20 cellular contexts compared by ENCODE assay signal in the genomic region with DNA sequence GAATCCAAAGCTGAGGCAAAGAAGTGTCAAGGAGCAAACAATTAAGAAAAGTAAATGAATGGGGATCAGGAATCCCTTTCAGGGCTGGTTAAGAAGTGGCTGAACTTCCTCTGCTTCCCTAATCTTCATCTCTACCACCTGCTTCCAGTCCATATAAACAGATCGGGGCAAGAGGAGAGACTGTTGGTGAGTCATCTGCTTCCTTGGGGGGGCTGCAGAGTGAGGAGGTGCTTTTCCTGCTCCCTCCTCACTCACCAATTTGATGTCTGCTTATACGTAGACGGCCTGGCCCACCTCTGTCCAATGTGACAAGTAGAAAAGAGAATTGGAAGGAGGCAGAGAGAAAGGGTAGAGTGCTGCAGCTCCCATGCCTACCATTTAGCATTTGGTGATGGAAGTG.
DNase-seq lines count a peak whose midpoint lies in the region; ATAC-seq and FAIRE-seq lines count a peak whose summit lies in the region.
"Had no signal": no experiment of that assay in that cellular context is flagged by ENCODE, and none has a peak within 500 bp of the region (broad histone marks: within the 10 kb centered on the region; RNA-seq: fewer than 3 reads in every experiment).

No MANE protein-coding gene starts in this region.

- H2AK5ac ChIP-seq in neuronal stem cell (ENCODE audit: low read depth, low read length): no peak overlapping the region

- H4K8ac ChIP-seq in neuronal stem cell (ENCODE audit: low read depth, low read length): no peak overlapping the region

- H2BK120ac ChIP-seq in neuronal stem cell (ENCODE audit: low read depth, low read length): no peak overlapping the region

- no peak overlapping the region for H3K4me2 ChIP-seq in neuronal stem cell (ENCODE audit: insufficient read depth, low read length, poor library complexity, severe bottlenecking)

- intact Hi-C loops in activated T-helper 2 cell treated with anti-CD3 and anti-CD28 coated beads, Interferon-gamma antibody, Interleukin-2, Interleukin-4, amounts not matched to agents 10 μg/mL and 5 μg/mL and 100 μg/mL, durations not matched to agents 14 hours and 24 hours and 36 hours (cut with micrococcal nuclease): no loop called here

- no peak overlapping the region for H2BK12ac ChIP-seq in neuronal stem cell (ENCODE audit: low read length)

- no peak overlapping the region for H2BK15ac ChIP-seq in neuronal stem cell (ENCODE audit: low read length)

- no peaks in the 10 kb centered on the region for H3K9me3 ChIP-seq in neuronal stem cell (replicated peaks in 1 of 2; ENCODE audit: control insufficient read depth in 2 of 2, insufficient read depth in 1 of 2, low read depth in 1 of 2, low read length in 2 of 2)

- no peak overlapping the region for H3K4me3 ChIP-seq in neuronal stem cell (ENCODE audit: low read length in 2 of 2)
- H3K4me3 ChIP-seq: skin epidermis had no signal

- H3K14ac ChIP-seq in neuronal stem cell (ENCODE audit: low read length): no peak overlapping the region

- DNase-seq in activated T-cell treated with anti-CD3 and anti-CD28 coated beads, Interleukin-2, amount 50 U/mL, for 72 hours: no peak
- DNase-seq in activated T-cell treated with anti-CD3 and anti-CD28 coated beads for 4 hours (no peak), HTR-8/SVneo (ENCODE audit: insufficient read length, low spot score) (no peak), neuronal stem cell (ENCODE audit: low spot score) (no peak), NCI-H446 treated with DMSO at 0.1 percent for 48 hours (lab: John Stamatoyannopoulos, UW) (no peak), HK-2 (ENCODE audit: unreplicated experiment) (no peak)
- no peak for DNase-seq in activated T-helper 2 cell treated with anti-CD3 and anti-CD28 coated beads, Interferon-gamma antibody, Interleukin-2, Interleukin-4, amounts not matched to agents 10 μg/mL and 5 μg/mL and 100 μg/mL, durations not matched to agents 14 hours and 24 hours and 36 hours (ENCODE audit: low spot score)
- DNase-seq: effector memory CD4-positive, alpha-beta T cell; hypothalamus; KG1; mesenchymal stem cell; naive B cell; NCI-H1436 treated with DMSO at 0.1 percent for 48 hours; NCI-H748 treated with DMSO at 0.1 percent for 48 hours had no signal

- peak overlapping the region; percentile 44 for H3K18ac ChIP-seq in neuronal stem cell (ENCODE audit: low read length)

- H3K36me3 ChIP-seq in neuronal stem cell (replicated peaks in 1 of 2; ENCODE audit: control insufficient read depth in 2 of 2, insufficient read depth in 2 of 2, low read length in 2 of 2): no peaks in the 10 kb centered on the region

- H3K27me3 ChIP-seq in neuronal stem cell (ENCODE audit: control insufficient read depth in 3 of 3, insufficient read depth in 3 of 3, low read depth in 1 of 3, low read length in 3 of 3): no peaks in the 10 kb centered on the region

- H2AFZ ChIP-seq in neuronal stem cell (ENCODE audit: low read length): no peak overlapping the region

- peak overlapping the region; percentile 31 for H3K27ac Mint-ChIP-seq in activated T-cell treated with anti-CD3 and anti-CD28 coated beads, Interleukin-2, amount 50 U/mL, for 72 hours
- H3K27ac Mint-ChIP-seq in activated T-helper 2 cell treated with anti-CD3 and anti-CD28 coated beads, Interferon-gamma antibody, Interleukin-2, Interleukin-4, amounts not matched to agents 10 μg/mL and 5 μg/mL and 100 μg/mL, durations not matched to agents 14 hours and 24 hours and 36 hours: peak overlapping the region; percentile 92
- H3K27ac Mint-ChIP-seq: naive B cell; T-helper 1 cell treated with Interleukin-12 subunit alpha and Interleukin-12 subunit beta and Interleukin-4 antibody, amounts not matched to agents 30 μg/mL and 1 μg/mL, for 36 hours had no signal

- H3K27ac ChIP-seq in neuronal stem cell (replicated peaks; ENCODE audit: low read length): no peak overlapping the region
- H3K27ac ChIP-seq: skin epidermis had no signal

- peaks cover 82% of the 10 kb centered on the region for H3K4me1 Mint-ChIP-seq in activated T-cell treated with anti-CD3 and anti-CD28 coated beads, Interleukin-2, amount 50 U/mL, for 72 hours (ENCODE audit: low read depth)
- H3K4me1 Mint-ChIP-seq in activated T-helper 2 cell treated with anti-CD3 and anti-CD28 coated beads, Interferon-gamma antibody, Interleukin-2, Interleukin-4, amounts not matched to agents 10 μg/mL and 5 μg/mL and 100 μg/mL, durations not matched to agents 14 hours and 24 hours and 36 hours (ENCODE audit: low read depth): peaks cover 72% of the 10 kb centered on the region

- H3K23ac ChIP-seq in neuronal stem cell (ENCODE audit: low read depth, low read length, poor library complexity): no peak overlapping the region

- no peaks in the 10 kb centered on the region for H3K79me1 ChIP-seq in neuronal stem cell (ENCODE audit: low read depth, low read length)

- no peak for ATAC-seq in activated T-cell treated with anti-CD3 and anti-CD28 coated beads, Interleukin-2, amount 50 U/mL, for 72 hours (replicated peaks in 1 of 2)
- ATAC-seq in HG03571 (IDR thresholded peaks at IDR 0.05; ENCODE audit: unreplicated experiment): no peak

- peaks cover 0 to 1% of the 10 kb centered on the region in 2 donors for H3K36me3 Mint-ChIP-seq in activated T-cell treated with anti-CD3 and anti-CD28 coated beads, Interleukin-2, amount 50 U/mL, for 72 hours (ENCODE audit: insufficient read depth in 2 of 2)
- no peaks in the 10 kb centered on the region for H3K36me3 Mint-ChIP-seq in activated T-helper 2 cell treated with anti-CD3 and anti-CD28 coated beads, Interferon-gamma antibody, Interleukin-2, Interleukin-4, amounts not matched to agents 10 μg/mL and 5 μg/mL and 100 μg/mL, durations not matched to agents 14 hours and 24 hours and 36 hours (ENCODE audit: low read depth)
- H3K36me3 Mint-ChIP-seq: naive B cell had no signal

- no CpG with 5 or more reads among the region's 3 CpGs for WGBS in neuronal stem cell (ENCODE audit: extremely low coverage in 2 of 2, insufficient read length in 2 of 2, insufficient replicate concordance in 1 of 2), 2 donors

- H3K4me1 ChIP-seq in neuronal stem cell (ENCODE audit: control insufficient read depth in 2 of 2, insufficient read depth in 1 of 2, low read depth in 1 of 2, low read length in 2 of 2): no peaks in the 10 kb centered on the region

- H4K91ac ChIP-seq in neuronal stem cell (ENCODE audit: low read depth, low read length, poor library complexity): no peak overlapping the region

- H3K9ac ChIP-seq in neuronal stem cell (ENCODE audit: low read depth, low read length, poor library complexity): no peak overlapping the region

- H2BK5ac ChIP-seq in neuronal stem cell (ENCODE audit: low read length): no peak overlapping the region

- H3K4ac ChIP-seq in neuronal stem cell (ENCODE audit: low read length): no peak overlapping the region

- H3K27me3 Mint-ChIP-seq in activated T-cell treated with anti-CD3 and anti-CD28 coated beads, Interleukin-2, amount 50 U/mL, for 72 hours (ENCODE audit: low read depth): no peaks in the 10 kb centered on the region
- no peaks in the 10 kb centered on the region for H3K27me3 Mint-ChIP-seq in activated T-helper 2 cell treated with anti-CD3 and anti-CD28 coated beads, Interferon-gamma antibody, Interleukin-2, Interleukin-4, amounts not matched to agents 10 μg/mL and 5 μg/mL and 100 μg/mL, durations not matched to agents 14 hours and 24 hours and 36 hours (ENCODE audit: low read depth)

- peak; percentile 36 for FAIRE-seq in HTR-8/SVneo (lab: Jason Lieb, UNC)
- FAIRE-seq: bronchial epithelial cell, colon, frontal cortex had no signal

- peak overlapping the region; percentile 74 to 79 for H3K4me3 Mint-ChIP-seq in activated T-cell treated with anti-CD3 and anti-CD28 coated beads, Interleukin-2, amount 50 U/mL, for 72 hours
- H3K4me3 Mint-ChIP-seq in activated T-helper 2 cell treated with anti-CD3 and anti-CD28 coated beads, Interferon-gamma antibody, Interleukin-2, Interleukin-4, amounts not matched to agents 10 μg/mL and 5 μg/mL and 100 μg/mL, durations not matched to agents 14 hours and 24 hours and 36 hours (ENCODE audit: low read depth): no peak overlapping the region
- H3K4me3 Mint-ChIP-seq: naive B cell; T-helper 1 cell treated with Interleukin-12 subunit alpha and Interleukin-12 subunit beta and Interleukin-4 antibody, amounts not matched to agents 30 μg/mL and 1 μg/mL, for 36 hours had no signal

- H3K9me3 Mint-ChIP-seq in activated T-cell treated with anti-CD3 and anti-CD28 coated beads, Interleukin-2, amount 50 U/mL, for 72 hours: peaks cover 0 to 4% of the 10 kb centered on the region in 2 donors
- H3K9me3 Mint-ChIP-seq in activated T-helper 2 cell treated with anti-CD3 and anti-CD28 coated beads, Interferon-gamma antibody, Interleukin-2, Interleukin-4, amounts not matched to agents 10 μg/mL and 5 μg/mL and 100 μg/mL, durations not matched to agents 14 hours and 24 hours and 36 hours: peaks cover 4% of the 10 kb centered on the region
- H3K9me3 Mint-ChIP-seq: naive B cell; T-helper 1 cell treated with Interleukin-12 subunit alpha and Interleukin-12 subunit beta and Interleukin-4 antibody, amounts not matched to agents 30 μg/mL and 1 μg/mL, for 36 hours had no signal
